Comparison of ENCODE assay signal across 8 cellular contexts in the genomic region with DNA sequence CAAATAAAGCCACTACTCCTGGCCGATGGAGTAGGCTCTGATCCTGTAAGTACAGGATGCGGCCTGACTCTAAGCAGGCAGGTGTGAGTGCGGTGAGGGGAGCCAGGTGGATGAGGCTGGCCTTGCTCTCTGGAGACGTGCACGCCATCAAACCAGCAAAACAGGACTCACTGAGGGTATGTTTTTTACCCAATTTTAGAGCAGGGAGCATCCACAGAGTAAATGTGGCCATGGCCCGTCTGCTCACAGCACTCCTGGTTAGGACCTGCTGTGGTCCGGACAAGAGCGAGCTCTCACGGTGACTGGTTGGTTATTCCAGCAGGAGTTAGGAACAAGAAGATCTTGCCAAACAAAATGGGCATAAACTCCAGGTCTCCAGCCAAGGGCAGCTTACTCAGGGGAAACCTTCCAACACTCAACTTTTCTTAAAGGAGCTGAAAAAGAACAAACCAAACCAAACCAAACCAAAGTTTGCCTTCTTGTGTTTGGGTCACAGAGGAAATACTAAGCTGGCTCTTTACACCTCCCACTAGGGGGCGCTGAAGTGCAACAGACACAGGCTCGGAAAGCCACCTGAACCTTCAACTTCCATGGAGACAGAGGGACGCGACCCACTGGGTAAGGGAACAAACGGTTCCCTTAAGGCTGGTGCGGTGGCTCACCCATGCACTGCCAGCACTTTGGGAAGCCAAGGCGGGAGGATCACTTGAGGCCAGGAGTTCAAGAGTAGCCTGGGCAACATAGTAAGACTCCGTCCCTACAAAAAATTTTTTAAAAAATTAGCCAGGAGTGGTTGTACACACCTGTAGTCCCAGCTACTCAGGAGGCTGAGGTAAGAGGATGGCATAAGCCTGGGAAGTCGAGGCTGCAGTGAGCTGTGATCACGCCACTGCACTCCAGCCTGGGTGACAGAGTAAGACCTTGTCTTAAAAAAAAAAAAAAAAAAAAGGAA.
DNase-seq lines count a peak whose midpoint lies in the region; ATAC-seq and TF ChIP-seq lines count a peak whose summit lies in the region.

No MANE protein-coding gene starts in this region.

- DNase-seq in G401 (ENCODE audit: low spot score) (peak; percentile 82), NCI-H1092 treated with DMSO at 0.1 percent for 48 hours (lab: John Stamatoyannopoulos, UW) (peak; percentile 80), SK-N-MC (ENCODE audit: low read depth, low spot score) (peak; percentile 28), glutamatergic neuron (peak; percentile 88), trophoblast cell (peak; percentile 66 to 90), tibial artery (peak; percentile 80 to 95)
- peak; percentile 75 to 90 for DNase-seq in activated naive CD4-positive, alpha-beta T cell treated with anti-CD3 and anti-CD28 coated beads, Interleukin-2, amount 50 U/mL, for 72 hours (ENCODE audit: low spot score in 2 of 2)

- H2BK12ac ChIP-seq in trophoblast cell (ENCODE audit: low read length) = no peak overlapping the region

- no peak overlapping the region for H3K4me3 Mint-ChIP-seq in glutamatergic neuron (ENCODE audit: unreplicated experiment)

- no peaks in the 10 kb centered on the region for H3K79me2 ChIP-seq in trophoblast cell (ENCODE audit: control insufficient read depth, insufficient read depth, low read length, poor library complexity)

- H3K4me3 ChIP-seq in SK-N-MC = no peak overlapping the region
- no peak overlapping the region for H3K4me3 ChIP-seq in trophoblast cell (ENCODE audit: low read depth, low read length)
- no peak overlapping the region for H3K4me3 ChIP-seq in tibial artery

- peak in 1 of 2 donors; percentile 56 for ATAC-seq in activated naive CD4-positive, alpha-beta T cell treated with anti-CD3 and anti-CD28 coated beads, Interleukin-2, amount 50 U/mL, for 72 hours
- no peak for ATAC-seq in HG03095 (IDR thresholded peaks at IDR 0.05; ENCODE audit: unreplicated experiment)

- H3K9ac ChIP-seq in SK-N-MC (ENCODE audit: insufficient read length) (no peak overlapping the region), trophoblast cell (ENCODE audit: low read length) (no peak overlapping the region)

- peaks cover 1% of the 10 kb centered on the region for H3K27me3 Mint-ChIP-seq in glutamatergic neuron (ENCODE audit: unreplicated experiment)

- no peak overlapping the region for H4K8ac ChIP-seq in trophoblast cell (ENCODE audit: low read depth, low read length)

- H3K4me1 ChIP-seq in trophoblast cell (ENCODE audit: control insufficient read depth in 1 of 2, insufficient read depth in 2 of 2, low read length in 2 of 2) (no peaks in the 10 kb centered on the region), tibial artery (peaks cover 0 to 28% (median 11%) of the 10 kb centered on the region in 4 donors)

- no peak overlapping the region for H2BK120ac ChIP-seq in trophoblast cell (ENCODE audit: insufficient read depth, low read length, poor library complexity)

- H3K36me3 Mint-ChIP-seq in activated naive CD4-positive, alpha-beta T cell treated with anti-CD3 and anti-CD28 coated beads, Interleukin-2, amount 50 U/mL, for 72 hours = no peaks in the 10 kb centered on the region
- no peaks in the 10 kb centered on the region for H3K36me3 Mint-ChIP-seq in glutamatergic neuron (ENCODE audit: unreplicated experiment)

- H2AFZ ChIP-seq in trophoblast cell (ENCODE audit: insufficient read depth, low read length, poor library complexity) = no peak overlapping the region

- TF ChIP-seq CTCF in glutamatergic neuron (IDR thresholded peaks at IDR 0.05; ENCODE audit: partially characterized antibody, unreplicated experiment) (peak; percentile 93), tibial artery (IDR thresholded peaks at IDR 0.05) (peak; percentile 87 to 94)

- no peak overlapping the region for H3K23ac ChIP-seq in trophoblast cell (ENCODE audit: low read length)

- H3K4ac ChIP-seq in trophoblast cell (ENCODE audit: low read depth, low read length) = no peak overlapping the region

- no CpG with 5 or more reads among the region's 19 CpGs for WGBS in trophoblast cell (ENCODE audit: extremely low coverage, insufficient coverage, insufficient read length)

- H2BK5ac ChIP-seq in trophoblast cell (ENCODE audit: low read depth, low read length, poor library complexity) = no peak overlapping the region

- no peak overlapping the region for H3K14ac ChIP-seq in trophoblast cell (ENCODE audit: low read length)

- H3K4me1 Mint-ChIP-seq in glutamatergic neuron (ENCODE audit: low read depth, unreplicated experiment) = peaks cover 19% of the 10 kb centered on the region

- peak overlapping the region in 1 of 2 donors; percentile 7 for H3K27ac Mint-ChIP-seq in activated naive CD4-positive, alpha-beta T cell treated with anti-CD3 and anti-CD28 coated beads, Interleukin-2, amount 50 U/mL, for 72 hours
- H3K27ac Mint-ChIP-seq in glutamatergic neuron (ENCODE audit: unreplicated experiment) = no peak overlapping the region

- no peaks in the 10 kb centered on the region for H3K27me3 ChIP-seq in trophoblast cell (ENCODE audit: insufficient read depth, low read length)
- H3K27me3 ChIP-seq in tibial artery = no peaks in the 10 kb centered on the region

- H3K9me3 Mint-ChIP-seq in activated naive CD4-positive, alpha-beta T cell treated with anti-CD3 and anti-CD28 coated beads, Interleukin-2, amount 50 U/mL, for 72 hours = no peaks in the 10 kb centered on the region
- H3K9me3 Mint-ChIP-seq in glutamatergic neuron (ENCODE audit: unreplicated experiment) = peaks cover 2% of the 10 kb centered on the region

- H4K91ac ChIP-seq in trophoblast cell (ENCODE audit: low read depth, low read length) = no peak overlapping the region

- H3K4me2 ChIP-seq in trophoblast cell (ENCODE audit: low read length) = no peak overlapping the region

- H3K9me3 ChIP-seq in SK-N-MC (ENCODE audit: low read depth, low read length) (no peaks in the 10 kb centered on the region), trophoblast cell (ENCODE audit: insufficient read depth, low read depth, low read length) (no peaks in the 10 kb centered on the region), tibial artery (no peaks in the 10 kb centered on the region)

- intact Hi-C loops in tibial artery (cut with DNase I; ENCODE audit: low total_unique reads) = no loop called here

- H4K12ac ChIP-seq in trophoblast cell (ENCODE audit: low read depth, low read length) = no peak overlapping the region

- H3K79me1 ChIP-seq in trophoblast cell (ENCODE audit: low read length) = no peaks in the 10 kb centered on the region

- in situ Hi-C loops in G401 (cut with HindIII; ENCODE audit: low sequenced_read_pairs) = no loop called here

- H3K27ac ChIP-seq in SK-N-MC (no peak overlapping the region), trophoblast cell (ENCODE audit: low read depth, low read length) (no peak overlapping the region), tibial artery (peak overlapping the region; percentile 58 to 72)

- H3K18ac ChIP-seq in trophoblast cell (ENCODE audit: low read length) = no peak overlapping the region

- no peak overlapping the region for H2AK5ac ChIP-seq in trophoblast cell (ENCODE audit: low read length)

- no peaks in the 10 kb centered on the region for H3K36me3 ChIP-seq in SK-N-MC (ENCODE audit: insufficient read depth, low read length)
- H3K36me3 ChIP-seq in trophoblast cell (ENCODE audit: control insufficient read depth in 1 of 2, insufficient read depth in 2 of 2, low read length in 2 of 2) = no peaks in the 10 kb centered on the region
- H3K36me3 ChIP-seq in tibial artery = peaks cover 0 to 12% (median 0%) of the 10 kb centered on the region in 3 donors

Comparison
In these comparisons a context has a peak if more than half of its experiments do, and no peak if none do; other contexts are left out.
1. DNase-seq: peak in every context shown above with its lines; median percentile 88 in glutamatergic neuron; 88 in tibial artery; 82 in activated naive CD4-positive, alpha-beta T cell treated with anti-CD3 and anti-CD28 coated beads, Interleukin-2, amount 50 U/mL, for 72 hours; 82 in G401; 80 in NCI-H1092 treated with DMSO at 0.1 percent for 48 hours; 78 in trophoblast cell; 28 in SK-N-MC.
2. H3K27ac ChIP-seq: peak in tibial artery (2 of 2); none in SK-N-MC (single experiment) and trophoblast cell (single experiment).